Comparison of ENCODE assay signal across 9 cellular contexts in the genomic region with DNA sequence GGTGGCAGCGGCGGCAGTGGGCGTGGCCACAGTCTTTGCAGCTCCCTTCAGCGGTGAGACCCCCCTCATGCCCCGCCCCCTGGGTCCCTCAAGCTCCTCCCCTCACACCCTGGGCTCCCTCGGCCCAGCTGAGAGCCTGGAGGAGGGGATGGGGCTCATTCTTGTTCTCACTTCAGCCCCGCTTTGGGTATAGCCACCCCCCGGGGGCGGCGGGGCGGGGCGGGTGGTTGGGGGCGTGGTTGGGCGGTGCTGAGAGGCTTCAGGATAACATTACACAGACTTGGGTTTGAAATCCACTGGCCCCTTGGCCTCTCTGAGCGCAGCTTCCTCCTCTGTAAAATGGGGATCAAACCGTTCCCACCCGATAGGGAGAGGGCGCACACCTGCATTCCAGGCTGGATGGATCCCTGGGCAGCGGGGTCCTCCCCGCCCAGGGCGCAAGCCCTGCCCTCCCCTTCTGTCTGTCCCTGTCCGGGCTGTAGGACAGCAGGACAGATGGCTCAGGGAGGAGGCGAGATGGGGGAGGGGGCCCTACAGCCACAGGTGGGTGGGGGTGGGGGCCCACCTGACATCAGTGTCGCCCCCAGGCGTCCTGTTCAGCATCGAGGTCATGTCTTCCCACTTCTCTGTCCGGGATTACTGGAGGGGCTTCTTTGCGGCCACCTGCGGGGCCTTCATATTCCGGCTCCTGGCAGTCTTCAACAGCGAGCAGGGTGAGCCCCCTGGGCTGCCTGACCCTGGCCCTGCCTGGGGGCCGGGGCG. TPM values are rescaled to one million over a fixed set of nuclear protein-coding genes. Genes with fewer than 3 reads are reported as not detected.
A peak's percentile ranks its signal among the peaks of the same experiment; 100 is the strongest.
DNase-seq lines count a peak whose midpoint lies in the region; ATAC-seq and TF ChIP-seq lines count a peak whose summit lies in the region.
"Had no signal": no experiment of that assay in that cellular context is flagged by ENCODE, and none has a peak within 500 bp of the region (broad histone marks: within the 10 kb centered on the region; RNA-seq: fewer than 3 reads in every experiment).

No MANE protein-coding gene starts in this region.

- TF ChIP-seq CTCF in Caco-2 (IDR thresholded peaks at IDR 0.05; ENCODE audit: insufficient read depth in 1 of 2, low read depth in 1 of 2, low read length in 1 of 2, severe bottlenecking in 1 of 2, unreplicated experiment in 1 of 2) (no peak), progenitor cell of endocrine pancreas (IDR thresholded peaks at IDR 0.05; ENCODE audit: unreplicated experiment) (no peak), Peyer's patch (IDR thresholded peaks at IDR 0.05) (no peak)

- H3K4me3 Mint-ChIP-seq in Caco-2 (ENCODE audit: unreplicated experiment): peak overlapping the region; percentile 38
- H3K4me3 Mint-ChIP-seq in progenitor cell of endocrine pancreas (ENCODE audit: low read depth): peak overlapping the region; percentile 47

- H3K4me3 ChIP-seq in Caco-2 (ENCODE audit: low read depth, low read length) (no peak overlapping the region), Peyer's patch (peak overlapping the region in 2 of 4 donors; percentile 7 to 26)
- peak overlapping the region; percentile 32 for H3K4me3 ChIP-seq in effector memory CD4-positive, alpha-beta T cell (ENCODE audit: insufficient read depth, low read depth, low read length, poor library complexity, severe bottlenecking)

- CTCF ChIA-PET in Caco-2 (lab: Charles Lee): no interaction called here

- no peaks in the 10 kb centered on the region for H3K9me3 Mint-ChIP-seq in Caco-2 (ENCODE audit: unreplicated experiment)
- no peaks in the 10 kb centered on the region for H3K9me3 Mint-ChIP-seq in progenitor cell of endocrine pancreas (ENCODE audit: low read depth)

- ATAC-seq in GM18517 (IDR thresholded peaks at IDR 0.05; ENCODE audit: unreplicated experiment): no peak
- ATAC-seq: foreskin keratinocyte had no signal

- H3K36me3 ChIP-seq in Caco-2 (ENCODE audit: control insufficient read depth, insufficient read depth, low read length) (no peaks in the 10 kb centered on the region), Peyer's patch (no peaks in the 10 kb centered on the region)
- no peaks in the 10 kb centered on the region for H3K36me3 ChIP-seq in effector memory CD4-positive, alpha-beta T cell (ENCODE audit: control insufficient read depth, insufficient read depth, low read length)

- no peak overlapping the region for H3K27ac ChIP-seq in effector memory CD4-positive, alpha-beta T cell (ENCODE audit: insufficient read depth, low read length, poor library complexity, severe bottlenecking)
- H3K27ac ChIP-seq in Peyer's patch: no peak overlapping the region
- H3K27ac ChIP-seq: foreskin keratinocyte had no signal

- no peaks in the 10 kb centered on the region for H3K4me1 Mint-ChIP-seq in Caco-2 (ENCODE audit: low read depth, unreplicated experiment)
- peaks cover 1% of the 10 kb centered on the region for H3K4me1 Mint-ChIP-seq in progenitor cell of endocrine pancreas (ENCODE audit: low read depth)

- H3K27me3 Mint-ChIP-seq in Caco-2 (ENCODE audit: insufficient read depth, unreplicated experiment) (no peaks in the 10 kb centered on the region), progenitor cell of endocrine pancreas (peaks cover 30% of the 10 kb centered on the region)

- POLR2A ChIA-PET in Caco-2 (lab: Charles Lee): no interaction called here

- H3K27me3 ChIP-seq in Caco-2 (replicated peaks; ENCODE audit: control insufficient read depth, insufficient read depth, low read length): no peaks in the 10 kb centered on the region
- H3K27me3 ChIP-seq in effector memory CD4-positive, alpha-beta T cell (replicated peaks; ENCODE audit: control insufficient read depth, insufficient read depth, low read length, poor library complexity, severe bottlenecking): no peaks in the 10 kb centered on the region
- H3K27me3 ChIP-seq in Peyer's patch: no peaks in the 10 kb centered on the region

- peak; percentile 49 to 64 for DNase-seq in Caco-2
- peak; percentile 77 for DNase-seq in RPMI8226
- DNase-seq in effector memory CD4-positive, alpha-beta T cell: peak in 2 of 3 donors; percentile 6 to 15
- peak; percentile 71 for DNase-seq in progenitor cell of endocrine pancreas (ENCODE audit: low spot score, unreplicated experiment)
- DNase-seq in posterior cingulate gyrus: no peak
- DNase-seq in Peyer's patch: no peak
- no peak for DNase-seq in occipital lobe (lab: John Stamatoyannopoulos, UW)
- DNase-seq: foreskin keratinocyte had no signal

- H3K36me3 Mint-ChIP-seq in Caco-2 (ENCODE audit: insufficient read depth, unreplicated experiment): no peaks in the 10 kb centered on the region
- no peaks in the 10 kb centered on the region for H3K36me3 Mint-ChIP-seq in progenitor cell of endocrine pancreas (ENCODE audit: insufficient read depth)

- no TSS peak for BruUV-seq in Caco-2 (replicated peaks; lab: Mats Ljungman, UMichigan)

- TF ChIP-seq POLR2A in Peyer's patch (IDR thresholded peaks at IDR 0.05): no peak

- H3K9me3 ChIP-seq in Caco-2 (no peaks in the 10 kb centered on the region), Peyer's patch (no peaks in the 10 kb centered on the region)
- H3K9me3 ChIP-seq in effector memory CD4-positive, alpha-beta T cell (ENCODE audit: control insufficient read depth, low read length): no peaks in the 10 kb centered on the region

- H3K4me1 ChIP-seq in Caco-2 (no peaks in the 10 kb centered on the region), Peyer's patch (peaks cover 0 to 11% (median 7%) of the 10 kb centered on the region in 4 donors)
- H3K4me1 ChIP-seq in effector memory CD4-positive, alpha-beta T cell (ENCODE audit: control insufficient read depth, insufficient read depth, low read length, poor library complexity, severe bottlenecking): peaks cover 8% of the 10 kb centered on the region
- H3K4me1 ChIP-seq: foreskin keratinocyte had no signal

- H3K27ac Mint-ChIP-seq in Caco-2 (ENCODE audit: unreplicated experiment): no peak overlapping the region
- no peak overlapping the region for H3K27ac Mint-ChIP-seq in progenitor cell of endocrine pancreas

- intact Hi-C loops in Caco-2 (cut with micrococcal nuclease; ENCODE audit: unreplicated experiment): no loop called here
- intact Hi-C loops in posterior cingulate gyrus (cut with DNase I): no loop called here

RNA-seq across cellular contexts. Expression of gene CLCNKA, which starts 5.1 kb away (rescaled TPM):
- 0.46 TPM in 1 of 2 replicates, not detected in the other for total RNA-seq in Caco-2 (2022)
- 2.2 and 2.4 TPM in 2 replicates for total RNA-seq in progenitor cell of endocrine pancreas
- total RNA-seq in Peyer's patch: under 1 TPM in 1 of 4 donors, not detected in 3; 0.47 TPM
- total RNA-seq in occipital lobe: not detected
- total RNA-seq: foreskin keratinocyte had no signal

RNA-seq across cellular contexts. Expression of gene HSPB7, which starts 9.1 kb away (rescaled TPM):
- total RNA-seq in Caco-2 (2022) (not detected in 2 replicates), progenitor cell of endocrine pancreas (not detected in 2 replicates), Peyer's patch (1 to 10 TPM in 3 of 4 donors, not detected in 1; 1.1 to 5.2 (median 1.1) TPM), occipital lobe (not detected)
- total RNA-seq: foreskin keratinocyte had no signal

RNA-seq across cellular contexts. Expression of gene CLCNKB, which starts 16.7 kb away (rescaled TPM):
- total RNA-seq in Caco-2 (2022): not detected in 2 replicates
- 1.5 and 2.3 TPM in 2 replicates for total RNA-seq in progenitor cell of endocrine pancreas
- total RNA-seq in Peyer's patch: not detected
- total RNA-seq in occipital lobe: 0.16 TPM
- total RNA-seq: foreskin keratinocyte had no signal

RNA-seq across cellular contexts. Expression of gene SRARP, which starts 22.9 kb away (rescaled TPM):
- total RNA-seq in Caco-2 (2022) (0.16 TPM in 1 of 2 replicates, not detected in the other), progenitor cell of endocrine pancreas (not detected in 2 replicates), Peyer's patch (not detected), occipital lobe (0.62 TPM)
- total RNA-seq: foreskin keratinocyte had no signal

RNA-seq across cellular contexts. Expression of gene FAM131C, which starts 46.5 kb away (rescaled TPM):
- total RNA-seq in Caco-2 (2022) (0.41 and 0.44 TPM in 2 replicates), progenitor cell of endocrine pancreas (1.2 and 1.6 TPM in 2 replicates), Peyer's patch (1 to 10 TPM in 2 of 4 donors, under 1 TPM in 1, not detected in 1; 0.80 to 3.5 (median 2.3) TPM), occipital lobe (1.7 TPM)

Comparison
In these comparisons a context has a peak if more than half of its experiments do, and no peak if none do; other contexts are left out.
1. DNase-seq: peak in Caco-2 (2 of 2), RPMI8226 (single experiment), effector memory CD4-positive, alpha-beta T cell (2 of 3) and progenitor cell of endocrine pancreas (single experiment); none in posterior cingulate gyrus (0 of 10), Peyer's patch (0 of 3) and occipital lobe (single experiment).